In the genomic region with DNA sequence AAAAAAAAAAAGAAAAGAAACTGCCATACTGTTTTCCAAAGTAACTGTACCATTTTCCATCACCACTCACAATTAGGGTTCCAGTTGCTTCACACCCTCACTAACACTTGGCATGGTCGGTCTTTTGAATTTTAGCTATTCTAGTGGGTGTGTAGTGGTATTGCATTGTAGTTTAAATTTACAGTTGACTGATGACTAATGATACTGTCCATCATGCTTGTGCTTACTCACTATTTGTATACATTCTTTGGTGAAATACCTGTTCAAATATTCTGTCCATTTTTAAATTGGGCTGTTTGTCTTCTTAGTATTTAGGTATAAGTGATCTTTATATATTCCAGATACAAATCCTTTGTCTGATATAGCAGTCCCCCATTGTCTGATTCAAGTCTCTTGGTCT, we compare ENCODE assay signal across 1 cellular context.
TF ChIP-seq lines count a peak whose summit lies in the region.

No MANE protein-coding gene starts in this region.

TF ChIP-seq in K562, 482 proteins besides CTCF, POLR2A, EP300 and RAD21 (continued from another document):
- TF ChIP-seq PHF8 (IDR thresholded peaks at IDR 0.05; ENCODE audit: borderline replicate concordance, low read length) = no peak
- no peak for TF ChIP-seq RHOXF2B (CRISPR knock-in tag; conservative IDR thresholded peaks at IDR 0.05)
- no peak for TF ChIP-seq TEAD1 (CRISPR knock-in tag; IDR thresholded peaks at IDR 0.05)
- TF ChIP-seq ZNF175 (CRISPR knock-in tag; IDR thresholded peaks at IDR 0.05; ENCODE audit: low read depth) = no peak
- no peak for TF ChIP-seq ASH1L (IDR thresholded peaks at IDR 0.05; ENCODE audit: borderline replicate concordance, low read depth, partially characterized antibody)
- TF ChIP-seq FOXK1 (CRISPR knock-in tag; IDR thresholded peaks at IDR 0.05; ENCODE audit: borderline replicate concordance) = no peak
- 0 out of 2 replicates have a peak, but pooled peaks have one; percentile 8 for TF ChIP-seq C11orf30 (IDR thresholded peaks at IDR 0.05; ENCODE audit: low read depth)
- no peak for TF ChIP-seq ZNF75A (CRISPR knock-in tag; IDR thresholded peaks at IDR 0.05)
- TF ChIP-seq PURB (CRISPR knock-in tag; IDR thresholded peaks at IDR 0.05; ENCODE audit: low read depth) = no peak
- TF ChIP-seq NCOA6 (IDR thresholded peaks at IDR 0.05) = no peak
- TF ChIP-seq, protein P1, sequence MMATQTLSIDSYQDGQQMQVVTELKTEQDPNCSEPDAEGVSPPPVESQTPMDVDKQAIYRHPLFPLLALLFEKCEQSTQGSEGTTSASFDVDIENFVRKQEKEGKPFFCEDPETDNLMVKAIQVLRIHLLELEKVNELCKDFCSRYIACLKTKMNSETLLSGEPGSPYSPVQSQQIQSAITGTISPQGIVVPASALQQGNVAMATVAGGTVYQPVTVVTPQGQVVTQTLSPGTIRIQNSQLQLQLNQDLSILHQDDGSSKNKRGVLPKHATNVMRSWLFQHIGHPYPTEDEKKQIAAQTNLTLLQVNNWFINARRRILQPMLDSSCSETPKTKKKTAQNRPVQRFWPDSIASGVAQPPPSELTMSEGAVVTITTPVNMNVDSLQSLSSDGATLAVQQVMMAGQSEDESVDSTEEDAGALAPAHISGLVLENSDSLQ (IDR thresholded peaks at IDR 0.05) = peak; percentile 78
- TF ChIP-seq MEIS2 (IDR thresholded peaks at IDR 0.05; ENCODE audit: partially characterized antibody) = peak; percentile 63
- TF ChIP-seq, protein P2, sequence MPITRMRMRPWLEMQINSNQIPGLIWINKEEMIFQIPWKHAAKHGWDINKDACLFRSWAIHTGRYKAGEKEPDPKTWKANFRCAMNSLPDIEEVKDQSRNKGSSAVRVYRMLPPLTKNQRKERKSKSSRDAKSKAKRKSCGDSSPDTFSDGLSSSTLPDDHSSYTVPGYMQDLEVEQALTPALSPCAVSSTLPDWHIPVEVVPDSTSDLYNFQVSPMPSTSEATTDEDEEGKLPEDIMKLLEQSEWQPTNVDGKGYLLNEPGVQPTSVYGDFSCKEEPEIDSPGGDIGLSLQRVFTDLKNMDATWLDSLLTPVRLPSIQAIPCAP (CRISPR knock-in tag; IDR thresholded peaks at IDR 0.05; ENCODE audit: borderline replicate concordance) = no peak
